9 cellular contexts compared by ENCODE assay signal in genomic region chr4:2936773-2937145, GRCh38. TPM values are rescaled to one million over a fixed set of nuclear protein-coding genes. Genes with fewer than 3 reads are reported as not detected.
A peak's percentile ranks its signal among the peaks of the same experiment; 100 is the strongest.
DNase-seq lines count a peak whose midpoint lies in the region; ATAC-seq, FAIRE-seq and TF ChIP-seq lines count a peak whose summit lies in the region.
"Had no signal": no experiment of that assay in that cellular context is flagged by ENCODE, and none has a peak within 500 bp of the region (broad histone marks: within the 10 kb centered on the region; RNA-seq: fewer than 3 reads in every experiment).

No MANE protein-coding gene starts in this region.

- H3K27ac ChIP-seq in BLaER1 treated with 17β-estradiol and CSF1 and Interleukin-3, amounts not matched to agents 10 nM and 100 nM: peak overlapping the region in 1 of 11 experiments; percentile 14; a peak in 1 of 22 replicates
- H3K27ac ChIP-seq in Peyer's patch (peak overlapping the region in 1 of 4 donors; percentile 89), pancreas (no peak overlapping the region)
- H3K27ac ChIP-seq: cardiac muscle cell had no signal

- H3K4me3 Mint-ChIP-seq in MCF 10A (ENCODE audit: unreplicated experiment): peak overlapping the region; percentile 76

- H3K9me3 ChIP-seq in BLaER1 treated with 17β-estradiol and CSF1 and Interleukin-3, amounts not matched to agents 10 nM and 100 nM (replicated peaks in 1 of 11): no peaks in the 10 kb centered on the region
- no peaks in the 10 kb centered on the region for H3K9me3 ChIP-seq in Peyer's patch
- H3K9me3 ChIP-seq in pancreas: no peaks in the 10 kb centered on the region

- no peaks in the 10 kb centered on the region for H3K9me3 Mint-ChIP-seq in MCF 10A (ENCODE audit: unreplicated experiment)

- H3K36me3 Mint-ChIP-seq in MCF 10A (ENCODE audit: insufficient read depth, unreplicated experiment): peaks cover 62% of the 10 kb centered on the region

- peaks cover 45 to 57% (median 51%) of the 10 kb centered on the region in 11 experiments for H3K36me3 ChIP-seq in BLaER1 treated with 17β-estradiol and CSF1 and Interleukin-3, amounts not matched to agents 10 nM and 100 nM
- H3K36me3 ChIP-seq in Peyer's patch (peaks cover 0 to 43% (median 0%) of the 10 kb centered on the region in 3 donors), pancreas (peaks cover 0 to 25% (median 15%) of the 10 kb centered on the region in 3 donors)

- intact Hi-C loops in MCF 10A (cut with micrococcal nuclease): loop anchor here (1.0 to 5.0 kb wide), 4 partner anchors 26 to 180 kb away; partner anchors contain the start of genes ADD1, GRK4, NOP14 and TNIP2
- intact Hi-C loops in pancreas (cut with DNase I): loop anchor here in 2 of 3 donors (10.0 kb wide), 1 partner anchor 172 kb away; no protein-coding TSS in a partner anchor

- peaks cover 14 to 89% (median 73%) of the 10 kb centered on the region in 11 experiments; a peak in 21 of 22 replicates for H4K20me1 ChIP-seq in BLaER1 treated with 17β-estradiol and CSF1 and Interleukin-3, amounts not matched to agents 10 nM and 100 nM

- 66 to 78% methylated on average over 6 of the region's 6 CpGs for WGBS in pancreas, 2 donors

- FAIRE-seq in pancreas (lab: Jason Lieb, UNC): no peak

- H3K27me3 ChIP-seq in BLaER1 treated with 17β-estradiol and CSF1 and Interleukin-3, amounts not matched to agents 10 nM and 100 nM: no peaks in the 10 kb centered on the region
- no peaks in the 10 kb centered on the region for H3K27me3 ChIP-seq in Peyer's patch
- H3K27me3 ChIP-seq in pancreas: no peaks in the 10 kb centered on the region
- H3K27me3 ChIP-seq: cardiac muscle cell had no signal

- peak; percentile 25 for ATAC-seq in GM21515 (IDR thresholded peaks at IDR 0.05; ENCODE audit: unreplicated experiment)
- ATAC-seq in pancreas: no peak
- no peak for ATAC-seq in GM18870 (IDR thresholded peaks at IDR 0.05; ENCODE audit: unreplicated experiment)
- ATAC-seq in GM19395 (IDR thresholded peaks at IDR 0.05; ENCODE audit: unreplicated experiment): no peak

- DNase-seq in Peyer's patch: peak in 2 of 3 donors; percentile 45 to 48
- peak; percentile 85 for DNase-seq in MCF 10A (ENCODE audit: unreplicated experiment)
- peak in 5 of 6 donors; percentile 8 to 52 (median 31) for DNase-seq in pancreas
- no peak for DNase-seq in middle frontal gyrus (ENCODE audit: extremely low spot score, low spot score)

- H3K4me2 ChIP-seq in BLaER1 treated with 17β-estradiol and CSF1 and Interleukin-3, amounts not matched to agents 10 nM and 100 nM: peak overlapping the region; percentile 88 to 99 (median 96)

- TF ChIP-seq POLR2A in Peyer's patch (IDR thresholded peaks at IDR 0.05): no peak

- CTCF ChIA-PET in MCF 10A (lab: Yijun Ruan, JAX): interaction anchor here (0.6 to 4.8 kb wide), 3 partner anchors 11 to 24 kb away, joined by 3 to 30 read pairs (median 5); no protein-coding TSS in a partner anchor

- POLR2A ChIA-PET in MCF 10A (lab: Yijun Ruan, JAX): interaction anchor here (0.6 to 5.3 kb wide), 21 partner anchors 8 to 1263 kb away, joined by 3 to 120 read pairs (median 5); partner anchors contain the start of genes FAM193A, GRK4, NOP14 and TNIP2

- peak overlapping the region in 9 of 11 experiments; percentile 11 to 95 (median 88); a peak in 11 of 22 replicates for H3K9ac ChIP-seq in BLaER1 treated with 17β-estradiol and CSF1 and Interleukin-3, amounts not matched to agents 10 nM and 100 nM

- H3K27ac Mint-ChIP-seq in MCF 10A (ENCODE audit: low read depth, unreplicated experiment): peak overlapping the region; percentile 84

- no TSS peak for BruUV-seq in MCF 10A (replicated peaks; lab: Mats Ljungman, UMichigan)

- TF ChIP-seq CTCF in Peyer's patch (IDR thresholded peaks at IDR 0.05) (no peak), MCF 10A (IDR thresholded peaks at IDR 0.05; ENCODE audit: unreplicated experiment) (no peak), pancreas (IDR thresholded peaks at IDR 0.05) (no peak)

- no peaks in the 10 kb centered on the region for H3K27me3 Mint-ChIP-seq in MCF 10A (ENCODE audit: insufficient read depth, unreplicated experiment)

- peak overlapping the region in 2 of 10 experiments; percentile 90 to 97; a peak in 3 of 20 replicates for H3K4me3 ChIP-seq in BLaER1 treated with 17β-estradiol and CSF1 and Interleukin-3, amounts not matched to agents 10 nM and 100 nM
- H3K4me3 ChIP-seq in Peyer's patch (no peak overlapping the region), pancreas (no peak overlapping the region)
- H3K4me3 ChIP-seq: cardiac muscle cell had no signal

- H3K4me1 Mint-ChIP-seq in MCF 10A (ENCODE audit: insufficient read depth, unreplicated experiment): peaks cover 33% of the 10 kb centered on the region

- peaks cover 44 to 67% (median 53%) of the 10 kb centered on the region in 10 experiments for H3K4me1 ChIP-seq in BLaER1 treated with 17β-estradiol and CSF1 and Interleukin-3, amounts not matched to agents 10 nM and 100 nM
- peaks cover 0 to 37% (median 27%) of the 10 kb centered on the region in 4 donors for H3K4me1 ChIP-seq in Peyer's patch
- H3K4me1 ChIP-seq in pancreas: peaks cover 0 to 11% (median 3%) of the 10 kb centered on the region in 3 donors

RNA-seq across cellular contexts. Expression of gene NOP14, which starts 26.4 kb away (rescaled TPM):
- 10 to 100 TPM; 13.0 to 76.7 (median 18.6) TPM for total RNA-seq in Peyer's patch
- 44.0 and 65.6 TPM in 2 replicates for total RNA-seq in MCF 10A (2022)
- total RNA-seq in pancreas: 10 to 100 TPM; 15.2 to 31.0 (median 19.1) TPM
- polyA plus RNA-seq in pancreas: 10 to 100 TPM; 11.1 to 15.9 TPM

RNA-seq across cellular contexts. Expression of gene GRK4, which starts 26.6 kb away (rescaled TPM):
- total RNA-seq in Peyer's patch (10 to 100 TPM in 1 of 4 donors, 1 to 10 TPM in 2, under 1 TPM in 1; 0.95 to 17.3 (median 1.5) TPM), MCF 10A (2022) (4.5 and 5.9 TPM in 2 replicates), pancreas (1 to 10 TPM; 4.6 to 6.3 (median 5.3) TPM)
- 1 to 10 TPM; 7.5 to 9.7 TPM for polyA plus RNA-seq in pancreas
